ENCODE assay signal across 17 cellular contexts in the genomic region with DNA sequence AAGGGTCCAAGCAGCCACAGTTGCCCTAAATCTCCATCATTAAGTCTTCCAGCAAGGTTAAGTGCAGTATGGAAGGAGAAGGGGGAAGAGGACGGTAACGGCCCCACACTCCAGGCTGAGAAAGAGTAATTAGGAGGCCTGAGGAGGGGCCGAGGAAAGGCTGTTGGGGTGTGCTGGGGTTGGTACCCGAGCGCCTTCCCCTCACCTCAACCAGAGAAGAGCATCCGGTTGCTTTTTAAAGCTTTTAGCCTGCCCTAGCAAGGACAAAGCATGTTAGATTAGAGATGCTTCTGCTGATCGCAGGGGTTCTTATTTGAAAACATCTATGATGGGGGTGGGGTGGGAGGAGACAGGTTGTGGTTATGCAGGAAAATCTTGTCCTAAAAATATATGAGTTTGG.
"Had no signal": no experiment of that assay in that cellular context is flagged by ENCODE, and none has a peak within 500 bp of the region (broad histone marks: within the 10 kb centered on the region; RNA-seq: fewer than 3 reads in every experiment).

No MANE protein-coding gene starts in this region.

- H3K4me3 Mint-ChIP-seq: activated CD4-positive, alpha-beta T cell treated with anti-CD3 and anti-CD28 coated beads, Interleukin-2, amount 10 ng/mL, durations not matched to agents 7 days and 5 days; activated T-cell treated with anti-CD3 and anti-CD28 coated beads, Interleukin-2, amount 50 U/mL, for 24 hours; effector memory CD8-positive, alpha-beta T cell; nephron progenitor cell had no signal

- H3K9me3 Mint-ChIP-seq: activated CD4-positive, alpha-beta T cell treated with anti-CD3 and anti-CD28 coated beads, Interleukin-2, amount 10 ng/mL, durations not matched to agents 7 days and 5 days; activated T-cell treated with anti-CD3 and anti-CD28 coated beads, Interleukin-2, amount 50 U/mL, for 24 hours; effector memory CD8-positive, alpha-beta T cell had no signal

- H3K27ac Mint-ChIP-seq: activated CD4-positive, alpha-beta T cell treated with anti-CD3 and anti-CD28 coated beads, Interleukin-2, amount 10 ng/mL, durations not matched to agents 7 days and 5 days; activated T-cell treated with anti-CD3 and anti-CD28 coated beads, Interleukin-2, amount 50 U/mL, for 24 hours; effector memory CD8-positive, alpha-beta T cell; nephron progenitor cell had no signal

- H3K27me3 ChIP-seq: adrenal gland, spleen, upper lobe of right lung had no signal

- H3K9me3 ChIP-seq: adrenal gland, mucosa of descending colon, psoas muscle, spleen, upper lobe of right lung had no signal

- H3K4me1 Mint-ChIP-seq: nephron progenitor cell had no signal

- H3K4me1 ChIP-seq: psoas muscle had no signal

- DNase-seq: activated CD4-positive, alpha-beta T cell treated with anti-CD3 and anti-CD28 coated beads, Interleukin-2, amount 10 ng/mL, durations not matched to agents 7 days and 5 days; activated CD4-positive, CD25-positive, alpha-beta regulatory T cell; activated effector memory CD4-positive, alpha-beta T cell treated with anti-CD3 and anti-CD28 coated beads, Interleukin-2, amount 50 U/mL, for 16 hours; activated T-cell treated with anti-CD3 and anti-CD28 coated beads, Interleukin-2, amount 50 U/mL, for 24 hours; adrenal gland; central memory CD4-positive, alpha-beta T cell; effector memory CD8-positive, alpha-beta T cell; left cardiac atrium; mammary epithelial cell; mucosa of descending colon; nephron progenitor cell; psoas muscle; spleen; stimulated activated CD4-positive, alpha-beta T cell treated with anti-CD3 and anti-CD28 coated beads, Interleukin-2, amount 100 ng/mL, for 24 hours; stimulated activated naive CD4-positive, alpha-beta T cell; upper lobe of right lung had no signal

- H3K4me3 ChIP-seq: adrenal gland, mucosa of descending colon, psoas muscle, SK-N-MC, spleen, upper lobe of right lung had no signal

- H3K27me3 Mint-ChIP-seq: activated CD4-positive, alpha-beta T cell treated with anti-CD3 and anti-CD28 coated beads, Interleukin-2, amount 10 ng/mL, durations not matched to agents 7 days and 5 days; activated T-cell treated with anti-CD3 and anti-CD28 coated beads, Interleukin-2, amount 50 U/mL, for 24 hours; effector memory CD8-positive, alpha-beta T cell had no signal

- H3K27ac ChIP-seq: psoas muscle, spleen, upper lobe of right lung had no signal
